In the genomic region with DNA sequence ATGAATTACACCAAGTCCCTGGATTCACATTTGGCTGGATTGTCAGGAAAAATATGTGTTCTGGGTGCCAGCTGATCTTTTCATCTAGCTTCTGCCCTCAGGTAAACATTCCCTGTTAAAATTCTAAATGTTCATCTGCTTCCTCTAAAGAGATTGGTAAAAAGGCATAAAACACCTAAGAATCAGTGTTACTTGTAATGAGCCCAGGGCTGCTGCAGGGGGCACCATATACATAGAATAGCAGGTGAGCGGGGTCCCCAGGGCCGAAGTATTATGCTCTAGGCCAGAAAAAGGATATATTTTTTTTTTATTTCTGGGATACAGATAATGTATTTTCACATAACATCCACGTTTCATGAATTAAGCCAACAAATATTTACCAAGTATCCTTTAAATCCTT, we compare ENCODE assay signal across 11 cellular contexts. TPM values are rescaled to one million over a fixed set of nuclear protein-coding genes. Genes with fewer than 3 reads are reported as not detected.
DNase-seq lines count a peak whose midpoint lies in the region; ATAC-seq, FAIRE-seq and TF ChIP-seq lines count a peak whose summit lies in the region.
"Not testable (repeated sequence)": the region's sequence is repeated elsewhere in the genome, so short reads cannot be mapped to it uniquely, and the experiment has no call there.
"Had no signal": no experiment of that assay in that cellular context is flagged by ENCODE, and none has a peak within 500 bp of the region (broad histone marks: within the 10 kb centered on the region; RNA-seq: fewer than 3 reads in every experiment).

No MANE protein-coding gene starts in this region.

- H3K79me2 ChIP-seq in DOHH2 (ENCODE audit: control insufficient read depth, low read length), result not testable (repeated sequence)

- not testable (repeated sequence) for H3K36me3 Mint-ChIP-seq in WTC11; osteocyte (ENCODE audit: unreplicated experiment)

- CTCF ChIA-PET in A549 (lab: Yijun Ruan, JAX); WTC11 (lab: Charles Lee): not testable (repeated sequence)

- not testable (repeated sequence) for H3K4me1 ChIP-seq in A549; DOHH2 (ENCODE audit: control insufficient read depth, low read length); cardiac muscle cell (ENCODE audit: low read depth)

- H4K20me1 ChIP-seq in DOHH2 (ENCODE audit: control insufficient read depth, insufficient read depth, low read depth, low read length), result not testable (repeated sequence)

- not testable (repeated sequence) for H3K4me3 Mint-ChIP-seq in WTC11; osteocyte (ENCODE audit: unreplicated experiment)

- H3K36me3 ChIP-seq in DOHH2 (ENCODE audit: control insufficient read depth, low read length); cardiac muscle cell: not testable (repeated sequence)

- TF ChIP-seq POLR2A in A549 (IDR thresholded peaks at IDR 0.05; ENCODE audit: low read length), result not testable (repeated sequence)

- TF ChIP-seq EP300 in A549 (IDR thresholded peaks at IDR 0.05), result not testable (repeated sequence)

- TF ChIP-seq CTCF in A549 (IDR thresholded peaks at IDR 0.05), result peak; percentile 32; the same call in 1 of the 3 replicates
- peak; percentile 61 for TF ChIP-seq CTCF in DOHH2 (IDR thresholded peaks at IDR 0.05; ENCODE audit: low read depth, low read length, poor library complexity, severe bottlenecking)
- TF ChIP-seq CTCF in HFF-Myc (IDR thresholded peaks at IDR 0.05; ENCODE audit: low read depth, low read length, missing control alignments), result peak; percentile 31
- TF ChIP-seq CTCF in WTC11 (IDR thresholded peaks at IDR 0.05), result peak; percentile 34; the same call in 1 of the 2 replicates
- peak; percentile 49 for TF ChIP-seq CTCF in choroid plexus epithelial cell (conservative IDR thresholded peaks at IDR 0.05; ENCODE audit: low read depth, low read length)
- peak; percentile 40 for TF ChIP-seq CTCF in cardiac muscle cell (IDR thresholded peaks at IDR 0.05; ENCODE audit: low read depth, low read length)
- peak; percentile 46 for TF ChIP-seq CTCF in osteocyte (IDR thresholded peaks at IDR 0.05)

- not testable (repeated sequence) for H3K9me2 ChIP-seq in DOHH2 (replicated peaks; ENCODE audit: control insufficient read depth, low read length)

- peak; percentile 15 to 21; a peak in 1 of 5 replicates for TF ChIP-seq RAD21 in A549 (conservative IDR thresholded peaks at IDR 0.05 in 1 of 2, IDR thresholded peaks at IDR 0.05 in 1 of 2)

- not testable (repeated sequence) for H3K27me3 Mint-ChIP-seq in WTC11 (ENCODE audit: low read depth)
- peaks cover 27% of the 10 kb centered on the region for H3K27me3 Mint-ChIP-seq in osteocyte (ENCODE audit: unreplicated experiment)

- not testable (repeated sequence) for H3K9me3 Mint-ChIP-seq in WTC11; osteocyte (ENCODE audit: unreplicated experiment)

- not testable (repeated sequence) for H3K27me3 ChIP-seq in DOHH2 (ENCODE audit: control insufficient read depth, low read length); cardiac muscle cell

- not testable (repeated sequence) for H3K27ac Mint-ChIP-seq in WTC11; osteocyte (ENCODE audit: unreplicated experiment)

- DNase-seq in A549 (ENCODE audit: low read depth in 1 of 2, low spot score in 1 of 2); HFF-Myc (ENCODE audit: extremely low read depth, low read depth); WTC11 (ENCODE audit: low spot score); choroid plexus epithelial cell (ENCODE audit: low read depth); cardiac muscle cell (ENCODE audit: low read depth in 1 of 2, low spot score in 1 of 2); osteocyte (ENCODE audit: extremely low spot score, unreplicated experiment): not testable (repeated sequence)
- DNase-seq in NCI-H748 treated with DMSO at 0.1 percent for 48 hours (lab: John Stamatoyannopoulos, UW), result peak; percentile 12

- H3K4me1 Mint-ChIP-seq in WTC11, result peaks cover 22% of the 10 kb centered on the region
- H3K4me1 Mint-ChIP-seq in osteocyte (ENCODE audit: unreplicated experiment), result not testable (repeated sequence)

- 0% methylated on average over 3 of the region's 3 CpGs for WGBS in A549 (ENCODE audit: missing lambda C conversion rate)

- not testable (repeated sequence) for ATAC-seq in A549
- ATAC-seq in WTC11, result peak; percentile 29

- not testable (repeated sequence) for H3K9me3 ChIP-seq in A549; DOHH2 (ENCODE audit: control insufficient read depth, insufficient read depth, low read length); cardiac muscle cell (ENCODE audit: low read depth)

- POLR2A ChIA-PET in A549 (lab: Yijun Ruan, JAX); WTC11 (lab: Charles Lee): not testable (repeated sequence)

- FAIRE-seq in A549 (lab: Jason Lieb, UNC), result not testable (repeated sequence)

- H3K4me2 ChIP-seq in A549; DOHH2 (ENCODE audit: low read length): not testable (repeated sequence)

- H3K27ac ChIP-seq in A549; DOHH2 (ENCODE audit: low read depth, low read length); cardiac muscle cell: not testable (repeated sequence)

- H3K4me3 ChIP-seq in A549; DOHH2 (ENCODE audit: low read length); HFF-Myc (replicated peaks; ENCODE audit: low read depth, low read length); choroid plexus epithelial cell (ENCODE audit: low read depth, low read length); cardiac muscle cell: not testable (repeated sequence)

- H3F3A ChIP-seq in DOHH2 (ENCODE audit: control insufficient read depth, insufficient read depth), result not testable (repeated sequence)

RNA-seq across cellular contexts. Expression of a gene that starts 4.5 kb away (rescaled TPM):
- polyA plus RNA-seq in A549 (2011; rRNA removed) (0.08 and 0.09 TPM in 2 replicates), A549 (2017; fragmentation: RNase III; extraction: RNeasy Plus Mini Kit Qiagen cat#74134 plus additional on column Dnase treatment) (0.22 to 0.26 TPM in 2 of 3 replicates, not detected in the other), cardiac muscle cell (0.16 TPM in 1 of 2 replicates, not detected in the other)
- polyA plus RNA-seq in A549 (2012; cell fraction: cytosol; rRNA removed), result 0.04 and 0.05 TPM in 2 replicates
- 0.07 TPM in 1 of 2 replicates, not detected in the other for polyA plus RNA-seq in A549 (2012; cell fraction: nucleus; rRNA removed)
- polyA minus RNA-seq in A549 (2011; rRNA and poly(A)+ RNA removed), result 0.44 TPM in 1 of 2 replicates, not detected in the other
- total RNA-seq in WTC11 (2021) (5.4 to 6.3 TPM (median 5.5 TPM) in 3 replicates), cardiac muscle cell (0.11 TPM in 1 of 2 replicates, not detected in the other), osteocyte (1.3 and 1.4 TPM in 2 replicates)
- total RNA-seq: A172, Peyer's patch, SJCRH30 had no signal
